Comparison of ENCODE assay signal across 8 cellular contexts in the genomic region with DNA sequence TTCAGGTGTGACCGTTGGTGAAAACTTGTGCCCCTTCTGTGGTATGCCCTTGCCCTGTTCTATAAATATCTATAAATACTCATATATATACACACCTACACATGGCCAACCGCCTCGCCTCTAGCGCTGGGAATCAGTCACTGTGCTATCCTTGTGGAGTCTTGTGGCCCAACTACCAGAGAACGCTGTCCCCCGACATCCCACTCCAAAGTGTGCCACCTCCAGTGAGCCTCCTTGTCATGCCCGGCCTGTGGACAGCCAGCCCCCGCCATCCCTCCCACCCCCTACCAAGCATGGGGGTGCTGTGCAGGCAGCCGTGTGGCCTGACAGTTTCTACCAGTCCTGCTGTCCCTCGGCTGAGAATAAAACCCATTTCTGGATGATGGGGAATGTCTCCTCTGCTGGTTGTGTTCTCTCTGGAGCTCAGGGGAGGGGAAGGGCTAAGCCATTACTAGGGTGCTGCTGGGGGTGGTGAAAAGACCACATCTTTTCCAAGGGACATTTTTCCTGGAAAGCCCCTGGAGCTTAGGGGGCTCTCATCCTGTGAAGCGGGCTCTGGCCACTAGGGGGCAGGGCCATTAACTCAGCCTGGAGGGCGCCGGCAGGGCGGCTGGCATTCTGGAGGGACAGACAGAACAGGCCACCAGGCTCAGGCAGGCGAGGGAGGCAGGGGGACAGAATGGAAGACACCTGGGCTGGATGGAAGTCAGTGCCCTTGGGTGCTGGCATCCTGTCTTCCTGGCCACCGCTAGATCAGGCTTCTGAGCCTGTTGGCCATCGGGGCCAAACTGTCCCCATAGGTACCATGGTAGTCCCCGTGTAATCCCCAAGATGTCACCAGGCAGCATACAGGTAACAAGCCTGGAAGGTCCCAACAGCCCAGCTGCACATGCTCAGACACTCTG. TPM values are rescaled to one million over a fixed set of nuclear protein-coding genes. Genes with fewer than 3 reads are reported as not detected.
DNase-seq lines count a peak whose midpoint lies in the region; ATAC-seq and TF ChIP-seq lines count a peak whose summit lies in the region.

No MANE protein-coding gene starts in this region.

- intact Hi-C loops in Right ventricle myocardium inferior (cut with DNase I) = no loop called here
- intact Hi-C loops in cardiac septum (cut with DNase I) = no loop called here
- intact Hi-C loops in esophagus squamous epithelium (cut with DNase I) = no loop called here

- H3K36me3 Mint-ChIP-seq in type B pancreatic cell = peaks cover 5% of the 10 kb centered on the region

- no peaks in the 10 kb centered on the region for H4K20me1 ChIP-seq in neural cell (ENCODE audit: insufficient read depth)

- TF ChIP-seq RAD21 in neural cell (conservative IDR thresholded peaks at IDR 0.05) = no peak

- H3K27me3 ChIP-seq in esophagus squamous epithelium (no peaks in the 10 kb centered on the region), neural cell (ENCODE audit: insufficient read depth, low read depth, low read length) (no peaks in the 10 kb centered on the region)

- TF ChIP-seq EP300 in neural cell (conservative IDR thresholded peaks at IDR 0.05; ENCODE audit: poor library complexity, severe bottlenecking) = no peak

- peak overlapping the region; percentile 54 for H3K4me3 Mint-ChIP-seq in type B pancreatic cell

- H3K9me2 ChIP-seq in neural cell (ENCODE audit: insufficient read depth, low read length) = no peaks in the 10 kb centered on the region

- 61 to 70% methylated on average over 8 to 11 of the region's 18 CpGs for WGBS in esophagus squamous epithelium, 2 donors

- no peak overlapping the region for H3K9ac ChIP-seq in neural cell (ENCODE audit: low read length)

- H3K36me3 ChIP-seq in esophagus squamous epithelium (peaks cover 29 to 48% (median 31%) of the 10 kb centered on the region in 3 donors), neural cell (ENCODE audit: insufficient read depth, low read length) (no peaks in the 10 kb centered on the region)

- H3K79me2 ChIP-seq in neural cell (replicated peaks; ENCODE audit: insufficient read depth, low read length) = no peaks in the 10 kb centered on the region

- H3K4me1 ChIP-seq in esophagus squamous epithelium = peaks cover 11 to 43% (median 12%) of the 10 kb centered on the region in 3 donors

- ATAC-seq in Right ventricle myocardium inferior (peak; percentile 64), GM18870 (IDR thresholded peaks at IDR 0.05; ENCODE audit: unreplicated experiment) (no peak)

- H3K9me3 Mint-ChIP-seq in type B pancreatic cell = no peaks in the 10 kb centered on the region

- H3K4me3 ChIP-seq in esophagus squamous epithelium = no peak overlapping the region
- H3K4me3 ChIP-seq in neural cell (ENCODE audit: low read length) = no peak overlapping the region

- peaks cover 22% of the 10 kb centered on the region for H3K4me1 Mint-ChIP-seq in type B pancreatic cell (ENCODE audit: unreplicated experiment)

- H2AFZ ChIP-seq in neural cell (ENCODE audit: low read depth, low read length) = no peak overlapping the region

- no peaks in the 10 kb centered on the region for H3K27me3 Mint-ChIP-seq in type B pancreatic cell

- no peak for TF ChIP-seq POLR2A in esophagus squamous epithelium (IDR thresholded peaks at IDR 0.05)

- no peak overlapping the region for H3K27ac ChIP-seq in esophagus squamous epithelium
- no peak overlapping the region for H3K27ac ChIP-seq in neural cell (ENCODE audit: low read length)

- H3F3A ChIP-seq in neural cell (ENCODE audit: insufficient read depth, low read length, poor library complexity, severe bottlenecking) = no peaks in the 10 kb centered on the region

- no peaks in the 10 kb centered on the region for H3K9me3 ChIP-seq in esophagus squamous epithelium
- H3K9me3 ChIP-seq in neural cell (ENCODE audit: low read length) = no peaks in the 10 kb centered on the region

- H3K27ac Mint-ChIP-seq in type B pancreatic cell = peak overlapping the region; percentile 68

- peak; percentile 61 to 78 (median 71) for TF ChIP-seq CTCF in esophagus squamous epithelium (IDR thresholded peaks at IDR 0.05)
- peak; percentile 73 for TF ChIP-seq CTCF in neural cell (IDR thresholded peaks at IDR 0.05; ENCODE audit: poor library complexity, severe bottlenecking)
- TF ChIP-seq CTCF in type B pancreatic cell (conservative IDR thresholded peaks at IDR 0.05) = peak; percentile 94

- H3K4me2 ChIP-seq in neural cell (ENCODE audit: low read length) = no peak overlapping the region

- DNase-seq in Right ventricle myocardium inferior (ENCODE audit: missing footprints) (peak; percentile 83), cardiac septum (ENCODE audit: low spot score) (no peak), NCI-H510A treated with DMSO at 0.1 percent for 48 hours (lab: John Stamatoyannopoulos, UW) (peak; percentile 21), activated T-cell treated with anti-CD3 and anti-CD28 coated beads for 1 hour (ENCODE audit: low read depth) (peak; percentile 56), esophagus squamous epithelium (lab: John Stamatoyannopoulos, UW) (no peak), type B pancreatic cell (ENCODE audit: extremely low spot score, unreplicated experiment) (no peak)

TF ChIP-seq in neural cell, 6 proteins besides CTCF, POLR2A, EP300 and RAD21:
- TF ChIP-seq MXI1 (conservative IDR thresholded peaks at IDR 0.05; ENCODE audit: poor library complexity, severe bottlenecking) (no peak), SMC3 (conservative IDR thresholded peaks at IDR 0.05; ENCODE audit: poor library complexity) (peak; percentile 31)

RNA-seq across cellular contexts. Expression of a gene that starts 20.7 kb away (rescaled TPM):
- total RNA-seq in Right ventricle myocardium inferior (76.4 TPM), cardiac septum (120 TPM), esophagus squamous epithelium (10 to 100 TPM; 76.1 to 92.0 (median 89.2) TPM), type B pancreatic cell (ENCODE audit: low replicate concordance) (91.5 and 124 TPM in 2 replicates)
- polyA plus RNA-seq in neural cell = 44.3 and 46.3 TPM in 2 replicates
- polyA minus RNA-seq in neural cell = 65.1 and 65.7 TPM in 2 replicates

RNA-seq across cellular contexts. Expression of a gene that starts 21.0 kb away (rescaled TPM):
- total RNA-seq in Right ventricle myocardium inferior = 14.9 TPM
- total RNA-seq in cardiac septum = 17.7 TPM
- 10 to 100 TPM; 15.2 to 28.2 (median 17.5) TPM for total RNA-seq in esophagus squamous epithelium
- polyA plus RNA-seq in neural cell = 43.0 and 67.1 TPM in 2 replicates
- 11.0 and 16.1 TPM in 2 replicates for polyA minus RNA-seq in neural cell
- 23.0 and 25.1 TPM in 2 replicates for total RNA-seq in type B pancreatic cell (ENCODE audit: low replicate concordance)

RNA-seq across cellular contexts. Expression of a gene that starts 51.9 kb away (rescaled TPM):
- total RNA-seq in Right ventricle myocardium inferior (6.1 TPM), cardiac septum (7.3 TPM), esophagus squamous epithelium (1 to 10 TPM; 1.3 to 9.7 (median 1.6) TPM), type B pancreatic cell (ENCODE audit: low replicate concordance) (16.3 and 112 TPM in 2 replicates)
- polyA plus RNA-seq in neural cell = 104 and 180 TPM in 2 replicates
- polyA minus RNA-seq in neural cell = 268 and 298 TPM in 2 replicates

Comparison
In these comparisons a context has a peak if more than half of its experiments do, and no peak if none do; other contexts are left out.
1. DNase-seq: peak in Right ventricle myocardium inferior (single experiment), NCI-H510A treated with DMSO at 0.1 percent for 48 hours (single experiment) and activated T-cell treated with anti-CD3 and anti-CD28 coated beads for 1 hour (single experiment); none in cardiac septum (single experiment), esophagus squamous epithelium (single experiment) and type B pancreatic cell (single experiment).
2. Peak in every context shown above with its lines, with median percentiles within 50 percentile points of each other: CTCF ChIP-seq.